ENCODE assay signal across 19 cellular contexts in genomic region chr1:2302292-2302925, GRCh38.
A peak's percentile ranks its signal among the peaks of the same experiment; 100 is the strongest.
DNase-seq lines count a peak whose midpoint lies in the region; ATAC-seq, FAIRE-seq and TF ChIP-seq lines count a peak whose summit lies in the region.
"Had no signal": no experiment of that assay in that cellular context is flagged by ENCODE, and none has a peak within 500 bp of the region (broad histone marks: within the 10 kb centered on the region; RNA-seq: fewer than 3 reads in every experiment).

No MANE protein-coding gene starts in this region.

- H3K4me1 Mint-ChIP-seq in activated CD4-positive, alpha-beta T cell treated with anti-CD3 and anti-CD28 coated beads, Interleukin-2, amount 10 ng/mL, durations not matched to agents 24 days and 14 days: peaks cover 20% of the 10 kb centered on the region

- H2AFZ ChIP-seq in Loucy (ENCODE audit: low read length): no peak overlapping the region

- H4K20me1 ChIP-seq in Loucy (ENCODE audit: insufficient read depth, low read length, poor library complexity, severe bottlenecking): peaks cover 8% of the 10 kb centered on the region

- no peaks in the 10 kb centered on the region for H3K9me3 Mint-ChIP-seq in activated CD4-positive, alpha-beta T cell treated with anti-CD3 and anti-CD28 coated beads, Interleukin-2, amount 10 ng/mL, durations not matched to agents 24 days and 14 days

- peaks cover 15% of the 10 kb centered on the region for H3F3A ChIP-seq in Loucy (ENCODE audit: low read depth)

- H3K27ac Mint-ChIP-seq in activated CD4-positive, alpha-beta T cell treated with anti-CD3 and anti-CD28 coated beads, Interleukin-2, amount 10 ng/mL, durations not matched to agents 24 days and 14 days: peak overlapping the region; percentile 20

- peak overlapping the region; percentile 90 for H3K4me2 ChIP-seq in Loucy (ENCODE audit: low read depth, low read length, poor library complexity, severe bottlenecking)

- H3K4me1 ChIP-seq in Loucy (ENCODE audit: insufficient read depth, low read length, poor library complexity, severe bottlenecking): peaks cover 42% of the 10 kb centered on the region
- H3K4me1 ChIP-seq in esophagus muscularis mucosa: peaks cover 59 to 92% (median 83%) of the 10 kb centered on the region in 4 donors
- peaks cover 39 to 78% (median 64%) of the 10 kb centered on the region in 6 donors for H3K4me1 ChIP-seq in spleen

- H3K27me3 ChIP-seq in Loucy (ENCODE audit: insufficient read depth, low read length, poor library complexity, severe bottlenecking) (no peaks in the 10 kb centered on the region), esophagus muscularis mucosa (no peaks in the 10 kb centered on the region), spleen (replicated peaks in 1 of 7) (peaks cover 0 to 11% (median 0%) of the 10 kb centered on the region in 7 donors)

- H3K27me3 Mint-ChIP-seq in activated CD4-positive, alpha-beta T cell treated with anti-CD3 and anti-CD28 coated beads, Interleukin-2, amount 10 ng/mL, durations not matched to agents 24 days and 14 days: no peaks in the 10 kb centered on the region

- no peaks in the 10 kb centered on the region for H3K9me3 ChIP-seq in Loucy (ENCODE audit: insufficient read depth, low read depth, low read length)
- no peaks in the 10 kb centered on the region for H3K9me3 ChIP-seq in esophagus muscularis mucosa
- H3K9me3 ChIP-seq in spleen: no peaks in the 10 kb centered on the region

- 90% methylated on average over 18 of the region's 24 CpGs for WGBS in esophagus muscularis mucosa
- WGBS in spleen, 5 donors: 81 to 91% (median 86%) methylated on average over 13 to 24 of the region's 24 CpGs

- H3K9me2 ChIP-seq in Loucy (replicated peaks; ENCODE audit: low read depth, low read length): no peaks in the 10 kb centered on the region

- peak overlapping the region; percentile 82 for H3K9ac ChIP-seq in Loucy (ENCODE audit: low read depth, low read length, poor library complexity, severe bottlenecking)

- H3K4me3 Mint-ChIP-seq in activated CD4-positive, alpha-beta T cell treated with anti-CD3 and anti-CD28 coated beads, Interleukin-2, amount 10 ng/mL, durations not matched to agents 24 days and 14 days: no peak overlapping the region

- TF ChIP-seq EP300 in esophagus muscularis mucosa (IDR thresholded peaks at IDR 0.05): no peak

- H3K4me3 ChIP-seq in Loucy (ENCODE audit: low read length, poor library complexity, severe bottlenecking) (peak overlapping the region; percentile 62), esophagus muscularis mucosa (no peak overlapping the region), spleen (no peak overlapping the region)
- H3K4me3 ChIP-seq: K562, SK-N-MC had no signal

- TF ChIP-seq CTCF in Loucy (conservative IDR thresholded peaks at IDR 0.05; ENCODE audit: low read length) (no peak), esophagus muscularis mucosa (IDR thresholded peaks at IDR 0.05) (no peak), spleen (IDR thresholded peaks at IDR 0.05 in 8 of 11, conservative IDR thresholded peaks at IDR 0.05 in 3 of 11) (no peak)

- no peak for DNase-seq in activated CD4-positive, alpha-beta T cell treated with anti-CD3 and anti-CD28 coated beads, Interleukin-2, amount 10 ng/mL, durations not matched to agents 24 days and 14 days
- DNase-seq in activated CD4-positive, alpha-beta T cell treated with anti-CD3 and anti-CD28 coated beads for 48 hours: no peak
- no peak for DNase-seq in esophagus muscularis mucosa (ENCODE audit: extremely low spot score)
- no peak for DNase-seq in spleen
- DNase-seq in glomerular visceral epithelial cell (ENCODE audit: extremely low spot score): no peak
- DNase-seq in GM12892 (ENCODE audit: insufficient read length): no peak
- DNase-seq: activated effector memory CD4-positive, alpha-beta T cell treated with anti-CD3 and anti-CD28 coated beads, Interleukin-2, amount 50 U/mL, for 16 hours; EL; NCI-H1048; NCI-H2107; NCI-H69; PC-3; stimulated activated CD4-positive, alpha-beta T cell treated with anti-CD3 and anti-CD28 coated beads, Interleukin-4, amount 100 ng/mL, for 4 hours had no signal

- H3K27ac ChIP-seq in esophagus muscularis mucosa (replicated peaks in 1 of 4) (peak overlapping the region; percentile 71 to 84 (median 78)), spleen (peak overlapping the region in 6 of 8 donors; percentile 85 to 98 (median 96))
- H3K27ac ChIP-seq: SK-N-MC had no signal

- TF ChIP-seq POLR2A in esophagus muscularis mucosa (IDR thresholded peaks at IDR 0.05; ENCODE audit: low read depth) (no peak), spleen (IDR thresholded peaks at IDR 0.05) (no peak), GM12892 (IDR thresholded peaks at IDR 0.05; ENCODE audit: low read depth, low read length) (no peak)

- intact Hi-C loops in activated CD4-positive, alpha-beta T cell treated with anti-CD3 and anti-CD28 coated beads, Interleukin-2, amount 10 ng/mL, durations not matched to agents 24 days and 14 days (cut with micrococcal nuclease): loop anchor here (5.0 to 10.0 kb wide), 2 partner anchors 222 to 245 kb away; partner anchors contain the start of gene PANK4
- intact Hi-C loops in esophagus muscularis mucosa (cut with DNase I): no loop called here
- intact Hi-C loops in spleen (cut with DNase I; ENCODE audit: low total_unique reads): no loop called here

- H3K79me2 ChIP-seq in Loucy (ENCODE audit: insufficient read depth, low read length): peaks cover 42% of the 10 kb centered on the region

- no peak for FAIRE-seq in GM12892 (lab: Jason Lieb, UNC)
- FAIRE-seq: K562, keratinocyte, TTC549 had no signal

- ATAC-seq in HG03432 (IDR thresholded peaks at IDR 0.05; ENCODE audit: unreplicated experiment): no peak
- ATAC-seq: K562, PC-3 had no signal

- peaks cover 17% of the 10 kb centered on the region for H3K36me3 Mint-ChIP-seq in activated CD4-positive, alpha-beta T cell treated with anti-CD3 and anti-CD28 coated beads, Interleukin-2, amount 10 ng/mL, durations not matched to agents 24 days and 14 days (ENCODE audit: low read depth)

- H3K36me3 ChIP-seq in Loucy (ENCODE audit: insufficient read depth, low read length) (peaks cover 38% of the 10 kb centered on the region; the same call in 1 of the 2 replicates), esophagus muscularis mucosa (peaks cover 29 to 49% (median 47%) of the 10 kb centered on the region in 4 donors), spleen (peaks cover 3 to 57% (median 47%) of the 10 kb centered on the region in 6 donors)
